ENCODE assay signal across 7 cellular contexts in the genomic region with DNA sequence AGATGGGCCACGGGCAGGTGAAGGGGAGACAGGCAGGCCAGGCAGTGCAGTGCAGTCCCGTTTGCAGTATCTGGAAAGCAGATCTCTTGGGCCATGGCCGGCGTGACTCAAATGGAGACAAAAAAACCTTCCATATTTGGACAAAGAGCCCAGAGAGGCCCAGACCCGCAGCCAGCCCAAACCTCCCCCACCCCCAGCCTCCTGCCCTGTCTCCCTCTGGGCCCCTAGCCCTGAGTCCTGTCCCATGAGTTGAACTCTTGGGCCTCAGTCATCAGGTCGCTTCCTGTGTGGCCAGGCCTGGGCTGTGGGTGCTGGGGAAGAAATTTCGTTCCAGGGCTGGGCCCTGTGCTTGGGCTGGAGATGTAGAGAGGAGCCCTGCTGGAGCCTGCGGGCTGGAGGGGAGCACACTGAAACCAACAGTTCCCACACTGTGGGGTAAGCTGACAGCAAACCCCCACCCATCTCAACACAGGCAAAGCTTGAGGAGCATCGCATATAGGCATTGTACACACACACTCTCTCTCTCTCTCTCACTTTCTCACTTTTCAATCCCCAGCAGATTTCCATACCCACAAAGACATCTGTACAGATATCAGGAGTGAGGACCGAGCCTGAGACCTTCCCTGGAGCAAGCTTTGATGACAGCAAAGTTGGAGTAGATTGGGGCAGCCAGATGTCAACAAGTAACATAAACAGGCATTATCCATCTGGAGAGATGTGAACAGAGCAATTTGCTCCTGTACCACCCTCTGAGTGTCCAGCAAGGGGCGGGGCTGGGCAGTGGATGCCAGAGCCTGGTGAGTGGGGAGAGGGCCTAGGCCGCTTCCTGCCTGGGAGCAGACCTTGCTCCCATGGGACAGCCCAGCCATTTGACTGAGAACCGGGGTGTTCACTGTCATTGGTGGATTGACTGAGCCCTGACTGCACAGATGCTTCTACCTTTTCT. TPM values are rescaled to one million over a fixed set of nuclear protein-coding genes. Genes with fewer than 3 reads are reported as not detected.
DNase-seq lines count a peak whose midpoint lies in the region; ATAC-seq and TF ChIP-seq lines count a peak whose summit lies in the region.

No MANE protein-coding gene starts in this region.

- DNase-seq in fibroblast of lung (ENCODE audit: low read depth in 2 of 2) (peak; percentile 66 to 78), HUDEP-2 (lab: John Stamatoyannopoulos, UW; ENCODE audit: unreplicated experiment in 76 of 76) (no peak), T-helper 2 cell (no peak)
- peak; percentile 57 for DNase-seq in stimulated activated naive B cell treated with anti-CD40 and anti-IgM and Interleukin-4, amounts not matched to agents 10 μg/mL and 1 μg/mL and 100 μg/mL, for 72 hours
- DNase-seq in naive thymus-derived CD8-positive, alpha-beta T cell: no peak

- H3K36me3 Mint-ChIP-seq in stimulated activated naive B cell treated with anti-CD40 and anti-IgM and Interleukin-4, amounts not matched to agents 10 μg/mL and 1 μg/mL and 100 μg/mL, for 72 hours: peaks cover 40 to 66% of the 10 kb centered on the region in 2 donors
- H3K36me3 Mint-ChIP-seq in naive thymus-derived CD8-positive, alpha-beta T cell: no peaks in the 10 kb centered on the region

- no peaks in the 10 kb centered on the region for H4K20me1 ChIP-seq in fibroblast of lung (ENCODE audit: control insufficient read depth, extremely low read depth, insufficient read depth, low read length)

- peak overlapping the region; percentile 49 for H3K4me2 ChIP-seq in fibroblast of lung (ENCODE audit: extremely low read depth, insufficient read depth, low read length)

- H3K79me2 ChIP-seq in fibroblast of lung (ENCODE audit: control insufficient read depth, insufficient read depth, low read length): peaks cover 78% of the 10 kb centered on the region

- no peak for TF ChIP-seq CTCF in fibroblast of lung (conservative IDR thresholded peaks at IDR 0.05 in 1 of 2, IDR thresholded peaks at IDR 0.05 in 1 of 2; ENCODE audit: low read depth in 1 of 2, low read length in 2 of 2)

- H3K4me3 ChIP-seq in fibroblast of lung (replicated peaks in 1 of 4; ENCODE audit: control extremely low read depth in 1 of 4, insufficient read depth in 1 of 4, low read depth in 3 of 4, low read length in 4 of 4): peak overlapping the region in 1 of 4 experiments; percentile 8

- no peaks in the 10 kb centered on the region for H3K9me3 Mint-ChIP-seq in stimulated activated naive B cell treated with anti-CD40 and anti-IgM and Interleukin-4, amounts not matched to agents 10 μg/mL and 1 μg/mL and 100 μg/mL, for 72 hours
- H3K9me3 Mint-ChIP-seq in naive thymus-derived CD8-positive, alpha-beta T cell: no peaks in the 10 kb centered on the region

- peak overlapping the region; percentile 100 for H3K27ac Mint-ChIP-seq in stimulated activated naive B cell treated with anti-CD40 and anti-IgM and Interleukin-4, amounts not matched to agents 10 μg/mL and 1 μg/mL and 100 μg/mL, for 72 hours
- H3K27ac Mint-ChIP-seq in naive thymus-derived CD8-positive, alpha-beta T cell: peak overlapping the region in 2 of 10 donors; percentile 46 to 49

- peak overlapping the region; percentile 49 for H3K9ac ChIP-seq in fibroblast of lung (ENCODE audit: insufficient read depth, low read length)

- peaks cover 71 to 93% of the 10 kb centered on the region in 2 donors for H3K4me1 Mint-ChIP-seq in stimulated activated naive B cell treated with anti-CD40 and anti-IgM and Interleukin-4, amounts not matched to agents 10 μg/mL and 1 μg/mL and 100 μg/mL, for 72 hours
- H3K4me1 Mint-ChIP-seq in naive thymus-derived CD8-positive, alpha-beta T cell: peaks cover 5 to 11% (median 11%) of the 10 kb centered on the region in 4 donors

- H3K27me3 ChIP-seq in fibroblast of lung (ENCODE audit: control insufficient read depth, insufficient read depth, low read length): no peaks in the 10 kb centered on the region

- H3K27ac ChIP-seq in fibroblast of lung (ENCODE audit: insufficient read depth, low read length): peak overlapping the region; percentile 73

- no peaks in the 10 kb centered on the region for H3K36me3 ChIP-seq in fibroblast of lung (ENCODE audit: control insufficient read depth, insufficient read depth, low read length)

- no peaks in the 10 kb centered on the region for H3K27me3 Mint-ChIP-seq in stimulated activated naive B cell treated with anti-CD40 and anti-IgM and Interleukin-4, amounts not matched to agents 10 μg/mL and 1 μg/mL and 100 μg/mL, for 72 hours
- H3K27me3 Mint-ChIP-seq in naive thymus-derived CD8-positive, alpha-beta T cell: no peaks in the 10 kb centered on the region

- peaks cover 81% of the 10 kb centered on the region for H3K4me1 ChIP-seq in fibroblast of lung (ENCODE audit: control insufficient read depth, extremely low read depth, insufficient read depth, low read length)

- peak overlapping the region; percentile 44 to 73 for H3K4me3 Mint-ChIP-seq in stimulated activated naive B cell treated with anti-CD40 and anti-IgM and Interleukin-4, amounts not matched to agents 10 μg/mL and 1 μg/mL and 100 μg/mL, for 72 hours
- no peak overlapping the region for H3K4me3 Mint-ChIP-seq in naive thymus-derived CD8-positive, alpha-beta T cell

- ATAC-seq in GM19397 (IDR thresholded peaks at IDR 0.05; ENCODE audit: unreplicated experiment): peak; percentile 65
- peak; percentile 53 for ATAC-seq in HG03196 (IDR thresholded peaks at IDR 0.05; ENCODE audit: unreplicated experiment)
- peak; percentile 38 to 49 for ATAC-seq in stimulated activated naive B cell treated with anti-CD40 and anti-IgM and Interleukin-4, amounts not matched to agents 10 μg/mL and 1 μg/mL and 100 μg/mL, for 72 hours (replicated peaks)
- no peak for ATAC-seq in naive thymus-derived CD8-positive, alpha-beta T cell

- no peak overlapping the region for H2AFZ ChIP-seq in fibroblast of lung (ENCODE audit: low read length)

- no peaks in the 10 kb centered on the region for H3K9me3 ChIP-seq in fibroblast of lung (ENCODE audit: control insufficient read depth, insufficient read depth, low read depth, low read length)

- POLR2A ChIA-PET in naive thymus-derived CD8-positive, alpha-beta T cell (lab: Charles Lee): interaction anchor here (1.2 kb wide), 1 partner anchor 12 kb away, joined by 3 read pairs; no protein-coding TSS in a partner anchor

RNA-seq across cellular contexts. Expression of a gene that starts 17.2 kb away (rescaled TPM):
- 28.2 and 42.8 TPM in 2 replicates for total RNA-seq in fibroblast of lung
- 26.5 and 43.1 TPM in 2 replicates for polyA plus RNA-seq in fibroblast of lung
- polyA plus RNA-seq in fibroblast of lung (2012): 41.8 and 65.2 TPM in 2 replicates
- 98.5 and 157 TPM in 2 replicates for polyA minus RNA-seq in fibroblast of lung (ENCODE audit: low replicate concordance)
- total RNA-seq in naive thymus-derived CD8-positive, alpha-beta T cell: not detected
- polyA plus RNA-seq in naive thymus-derived CD8-positive, alpha-beta T cell: under 1 TPM in 1 of 3 donors, not detected in 2; 0.19 TPM

RNA-seq across cellular contexts. Expression of a gene that starts 50.9 kb away (rescaled TPM):
- total RNA-seq in fibroblast of lung: 0.33 and 0.77 TPM in 2 replicates
- 0.70 and 1.0 TPM in 2 replicates for polyA plus RNA-seq in fibroblast of lung
- polyA plus RNA-seq in fibroblast of lung (2012): 0.96 and 1.8 TPM in 2 replicates
- polyA minus RNA-seq in fibroblast of lung (ENCODE audit: low replicate concordance): 0.85 and 0.90 TPM in 2 replicates
- total RNA-seq in naive thymus-derived CD8-positive, alpha-beta T cell: 10 to 100 TPM; 11.7 to 12.8 TPM
- 1 to 10 TPM; 1.3 to 3.3 (median 2.7) TPM for polyA plus RNA-seq in naive thymus-derived CD8-positive, alpha-beta T cell

RNA-seq across cellular contexts. Expression of a gene that starts 53.2 kb away (rescaled TPM):
- 0.26 and 0.33 TPM in 2 replicates for total RNA-seq in fibroblast of lung
- polyA plus RNA-seq in fibroblast of lung: 0.12 and 0.24 TPM in 2 replicates
- polyA plus RNA-seq in fibroblast of lung (2012): 0.10 and 0.22 TPM in 2 replicates
- polyA minus RNA-seq in fibroblast of lung (ENCODE audit: low replicate concordance): 0.27 TPM in 1 of 2 replicates, not detected in the other
- total RNA-seq in naive thymus-derived CD8-positive, alpha-beta T cell: under 1 TPM in 1 of 2 experiments, not detected in 1; 0.52 TPM
- not detected for polyA plus RNA-seq in naive thymus-derived CD8-positive, alpha-beta T cell

Comparison
In these comparisons a context has a peak if more than half of its experiments do, and no peak if none do; other contexts are left out.
1. ATAC-seq: peak in GM19397 (single experiment), HG03196 (single experiment) and stimulated activated naive B cell treated with anti-CD40 and anti-IgM and Interleukin-4, amounts not matched to agents 10 μg/mL and 1 μg/mL and 100 μg/mL, for 72 hours (2 of 2); none in naive thymus-derived CD8-positive, alpha-beta T cell (0 of 2).
2. DNase-seq: peak in fibroblast of lung (2 of 2) and stimulated activated naive B cell treated with anti-CD40 and anti-IgM and Interleukin-4, amounts not matched to agents 10 μg/mL and 1 μg/mL and 100 μg/mL, for 72 hours (single experiment); none in HUDEP-2 (0 of 76), T-helper 2 cell (0 of 5) and naive thymus-derived CD8-positive, alpha-beta T cell (0 of 10).
3. H3K4me3 Mint-ChIP-seq: peak in stimulated activated naive B cell treated with anti-CD40 and anti-IgM and Interleukin-4, amounts not matched to agents 10 μg/mL and 1 μg/mL and 100 μg/mL, for 72 hours (2 of 2); none in naive thymus-derived CD8-positive, alpha-beta T cell (0 of 10).
4. RNA of a gene that starts 17.2 kb away (total RNA-seq): 28.2 to 42.8 TPM in fibroblast of lung; not detected in naive thymus-derived CD8-positive, alpha-beta T cell; every median in the first group is over 10 times any median in the second.